Comparison of ENCODE assay signal across 18 cellular contexts in genomic region chr14:103858063-103858820, GRCh38.
"Had no signal": no experiment of that assay in that cellular context is flagged by ENCODE, and none has a peak within 500 bp of the region (broad histone marks: within the 10 kb centered on the region; RNA-seq: fewer than 3 reads in every experiment).

No MANE protein-coding gene starts in this region.

- H3K36me3 Mint-ChIP-seq: stimulated activated naive B cell treated with anti-CD40 and anti-IgM and Interleukin-4, amounts not matched to agents 10 μg/mL and 1 μg/mL and 100 μg/mL, for 72 hours had no signal

- ATAC-seq: activated naive CD8-positive, alpha-beta T cell treated with anti-CD3 and anti-CD28 coated beads, Interleukin-2, amount 50 U/mL, for 24 hours; foreskin keratinocyte; heart left ventricle; left lung; right cardiac atrium; stimulated activated naive B cell treated with anti-CD40 and anti-IgM and Interleukin-4, amounts not matched to agents 10 μg/mL and 1 μg/mL and 100 μg/mL, for 72 hours had no signal

- H3K4me3 ChIP-seq: heart left ventricle, left lung had no signal

- DNase-seq: activated CD4-positive, alpha-beta T cell treated with anti-CD3 and anti-CD28 coated beads, Interleukin-2, amount 50 U/mL, for 4 hours; activated CD4-positive, CD25-positive, alpha-beta regulatory T cell treated with anti-CD3 and anti-CD28 coated beads, Interleukin-2, amount 50 U/mL, for 72 hours; activated gamma-delta T cell treated with Interleukin-2 at 50 U/mL for 16 hours; activated naive CD8-positive, alpha-beta T cell treated with anti-CD3 and anti-CD28 coated beads, Interleukin-2, amount 50 U/mL, for 24 hours; activated T-cell treated with anti-CD3 and anti-CD28 coated beads, Interleukin-2, amount 50 U/mL, for 72 hours; foreskin keratinocyte; right cardiac atrium; stimulated activated CD4-positive, alpha-beta T cell treated with anti-CD3 and anti-CD28 coated beads, Interleukin-1b, Interleukin-23, amount 100 ng/mL, for 48 hours; stimulated activated naive B cell treated with anti-CD40 and anti-IgM and Interleukin-4, amounts not matched to agents 10 μg/mL and 1 μg/mL and 100 μg/mL, for 72 hours; SW 1271; T-helper 9 cell; trophoblast cell had no signal

- H3K9me3 Mint-ChIP-seq: activated naive CD8-positive, alpha-beta T cell treated with anti-CD3 and anti-CD28 coated beads, Interleukin-2, amount 50 U/mL, for 24 hours; activated T-cell treated with anti-CD3 and anti-CD28 coated beads, Interleukin-2, amount 50 U/mL, for 72 hours; stimulated activated naive B cell treated with anti-CD40 and anti-IgM and Interleukin-4, amounts not matched to agents 10 μg/mL and 1 μg/mL and 100 μg/mL, for 72 hours had no signal

- H3K27ac Mint-ChIP-seq: activated naive CD8-positive, alpha-beta T cell treated with anti-CD3 and anti-CD28 coated beads, Interleukin-2, amount 50 U/mL, for 24 hours; activated T-cell treated with anti-CD3 and anti-CD28 coated beads, Interleukin-2, amount 50 U/mL, for 72 hours; progenitor cell of endocrine pancreas; stimulated activated naive B cell treated with anti-CD40 and anti-IgM and Interleukin-4, amounts not matched to agents 10 μg/mL and 1 μg/mL and 100 μg/mL, for 72 hours had no signal

- H3K27me3 Mint-ChIP-seq: progenitor cell of endocrine pancreas had no signal

- H3K4me1 Mint-ChIP-seq: activated naive CD8-positive, alpha-beta T cell treated with anti-CD3 and anti-CD28 coated beads, Interleukin-2, amount 50 U/mL, for 24 hours; stimulated activated naive B cell treated with anti-CD40 and anti-IgM and Interleukin-4, amounts not matched to agents 10 μg/mL and 1 μg/mL and 100 μg/mL, for 72 hours had no signal

- H3K9me3 ChIP-seq: heart left ventricle, left lung had no signal

- H3K27me3 ChIP-seq: foreskin keratinocyte, heart left ventricle, left lung had no signal

- H3K36me3 ChIP-seq: heart left ventricle, left lung had no signal

- H3K4me3 Mint-ChIP-seq: activated naive CD8-positive, alpha-beta T cell treated with anti-CD3 and anti-CD28 coated beads, Interleukin-2, amount 50 U/mL, for 24 hours; activated T-cell treated with anti-CD3 and anti-CD28 coated beads, Interleukin-2, amount 50 U/mL, for 72 hours; stimulated activated naive B cell treated with anti-CD40 and anti-IgM and Interleukin-4, amounts not matched to agents 10 μg/mL and 1 μg/mL and 100 μg/mL, for 72 hours had no signal

- H3K27ac ChIP-seq: foreskin keratinocyte, heart left ventricle, left lung had no signal

- FAIRE-seq: astrocyte, endothelial cell of umbilical vein, islet of Langerhans had no signal
